In the genomic region with DNA sequence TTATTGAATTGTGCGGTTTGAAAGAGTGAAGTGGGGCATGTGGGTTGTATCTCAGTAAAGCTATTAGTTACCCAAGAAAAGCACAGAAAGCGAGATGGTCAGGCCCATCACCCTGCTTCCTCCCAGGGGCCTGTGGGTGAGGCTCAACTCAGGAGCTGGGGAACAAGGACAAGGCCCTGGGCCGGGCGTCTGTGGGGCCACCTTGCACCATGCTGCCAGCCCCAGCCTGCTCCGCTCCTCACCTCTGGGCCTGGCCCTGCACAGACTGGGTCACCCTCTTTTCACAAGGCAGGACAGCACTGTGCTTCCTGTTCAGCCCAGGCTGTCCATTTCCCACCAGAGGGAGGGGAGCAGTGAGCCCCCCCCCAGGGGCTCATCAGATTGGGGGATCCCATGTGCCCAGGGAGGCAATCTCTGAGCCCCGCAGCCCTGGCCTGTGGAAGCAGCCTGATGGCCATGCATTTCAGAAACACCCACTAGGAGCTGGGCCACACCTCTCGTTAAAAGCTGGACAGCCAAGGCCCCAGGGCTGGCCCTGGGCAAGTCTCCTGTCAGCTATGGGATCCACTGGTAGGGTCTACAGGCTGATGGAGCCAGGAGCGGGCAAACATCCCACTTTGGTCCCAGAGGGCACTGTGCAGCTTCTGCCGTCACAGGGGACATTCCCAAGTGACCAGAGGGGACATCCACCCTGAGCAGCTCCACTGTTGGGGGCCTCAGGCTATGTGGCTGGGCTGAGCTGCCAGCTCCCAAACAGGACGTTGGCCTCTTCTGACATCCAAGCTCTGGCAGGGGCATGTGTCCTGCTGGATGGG, we compare ENCODE assay signal across 34 cellular contexts.
"Had no signal": no experiment of that assay in that cellular context is flagged by ENCODE, and none has a peak within 500 bp of the region (broad histone marks: within the 10 kb centered on the region; RNA-seq: fewer than 3 reads in every experiment).

No MANE protein-coding gene starts in this region.

- H3K27me3 ChIP-seq: colonic mucosa had no signal

- H3K4me1 ChIP-seq: breast epithelium, colonic mucosa, sigmoid colon had no signal

- H3K36me3 Mint-ChIP-seq: activated CD4-positive, alpha-beta memory T cell treated with anti-CD3 and anti-CD28 coated beads for 36 hours; activated naive CD4-positive, alpha-beta T cell treated with anti-CD3 and anti-CD28 coated beads, Interleukin-2, amount 10 ng/mL, durations not matched to agents 7 days and 5 days; memory B cell; naive thymus-derived CD8-positive, alpha-beta T cell had no signal

- H3K27me3 Mint-ChIP-seq: activated CD4-positive, alpha-beta T cell treated with anti-CD3 and anti-CD28 coated beads, Interleukin-2, amount 10 ng/mL, durations not matched to agents 24 days and 14 days; activated naive CD8-positive, alpha-beta T cell treated with anti-CD3 and anti-CD28 coated beads, Interleukin-2, amount 50 U/mL, for 24 hours had no signal

- DNase-seq: activated CD4-positive, alpha-beta memory T cell treated with anti-CD3 and anti-CD28 coated beads for 36 hours; activated CD4-positive, alpha-beta T cell treated with anti-CD3 and anti-CD28 coated beads, Interleukin-2, amount 10 ng/mL, durations not matched to agents 24 days and 14 days; activated CD8-positive, alpha-beta memory T cell treated with anti-CD3 and anti-CD28 coated beads, Interleukin-2, amount 50 U/mL, for 4 hours; activated gamma-delta T cell; activated naive CD4-positive, alpha-beta T cell treated with anti-CD3 and anti-CD28 coated beads, Interleukin-2, amount 10 ng/mL, durations not matched to agents 7 days and 5 days; activated naive CD8-positive, alpha-beta T cell treated with anti-CD3 and anti-CD28 coated beads, Interleukin-2, amount 50 U/mL, for 24 hours; activated T-cell treated with anti-CD3 and anti-CD28 coated beads, Interleukin-2, amount 50 U/mL, for 24 hours; amygdala; colonic mucosa; effector memory CD8-positive, alpha-beta T cell; erythroblast; gastrocnemius medialis; islet precursor cell; left cardiac atrium; midbrain; naive thymus-derived CD8-positive, alpha-beta T cell; occipital lobe; sigmoid colon; SK-N-SH; small intestine; stimulated activated CD4-positive, alpha-beta T cell treated with anti-CD3 and anti-CD28 coated beads, Interleukin-2, amount 100 ng/mL, for 24 hours; stimulated activated naive CD4-positive, alpha-beta T cell; SW 1271; T-helper 9 cell; trophoblast cell; WERI-Rb-1 had no signal

- H3K27ac Mint-ChIP-seq: activated CD4-positive, alpha-beta memory T cell treated with anti-CD3 and anti-CD28 coated beads for 36 hours; activated CD4-positive, alpha-beta T cell treated with anti-CD3 and anti-CD28 coated beads, Interleukin-2, amount 10 ng/mL, durations not matched to agents 24 days and 14 days; activated naive CD4-positive, alpha-beta T cell treated with anti-CD3 and anti-CD28 coated beads, Interleukin-2, amount 10 ng/mL, durations not matched to agents 7 days and 5 days; activated naive CD8-positive, alpha-beta T cell treated with anti-CD3 and anti-CD28 coated beads, Interleukin-2, amount 50 U/mL, for 24 hours; activated T-cell treated with anti-CD3 and anti-CD28 coated beads, Interleukin-2, amount 50 U/mL, for 24 hours; effector memory CD8-positive, alpha-beta T cell; memory B cell; T-helper 1 cell treated with Interleukin-12 subunit alpha and Interleukin-12 subunit beta and Interleukin-4 antibody, amounts not matched to agents 30 μg/mL and 1 μg/mL, for 36 hours had no signal

- H3K9ac ChIP-seq: SK-N-SH had no signal

- H3K4me3 ChIP-seq: breast epithelium, colonic mucosa, gastrocnemius medialis, hepatocyte, sigmoid colon, thoracic aorta had no signal

- H3K4me2 ChIP-seq: hepatocyte, SK-N-SH had no signal

- H3K4me1 Mint-ChIP-seq: activated CD4-positive, alpha-beta T cell treated with anti-CD3 and anti-CD28 coated beads, Interleukin-2, amount 10 ng/mL, durations not matched to agents 24 days and 14 days; activated naive CD4-positive, alpha-beta T cell treated with anti-CD3 and anti-CD28 coated beads, Interleukin-2, amount 10 ng/mL, durations not matched to agents 7 days and 5 days; activated naive CD8-positive, alpha-beta T cell treated with anti-CD3 and anti-CD28 coated beads, Interleukin-2, amount 50 U/mL, for 24 hours; memory B cell had no signal

- H3K9me3 Mint-ChIP-seq: activated CD4-positive, alpha-beta memory T cell treated with anti-CD3 and anti-CD28 coated beads for 36 hours; activated CD4-positive, alpha-beta T cell treated with anti-CD3 and anti-CD28 coated beads, Interleukin-2, amount 10 ng/mL, durations not matched to agents 24 days and 14 days; activated naive CD4-positive, alpha-beta T cell treated with anti-CD3 and anti-CD28 coated beads, Interleukin-2, amount 10 ng/mL, durations not matched to agents 7 days and 5 days; activated naive CD8-positive, alpha-beta T cell treated with anti-CD3 and anti-CD28 coated beads, Interleukin-2, amount 50 U/mL, for 24 hours; activated T-cell treated with anti-CD3 and anti-CD28 coated beads, Interleukin-2, amount 50 U/mL, for 24 hours; effector memory CD8-positive, alpha-beta T cell; memory B cell; naive thymus-derived CD8-positive, alpha-beta T cell; neural crest cell; T-helper 1 cell treated with Interleukin-12 subunit alpha and Interleukin-12 subunit beta and Interleukin-4 antibody, amounts not matched to agents 30 μg/mL and 1 μg/mL, for 36 hours had no signal

- H3K36me3 ChIP-seq: breast epithelium, colonic mucosa, gastrocnemius medialis, sigmoid colon, thoracic aorta, WERI-Rb-1 had no signal

- H3K9me3 ChIP-seq: breast epithelium, colonic mucosa, gastrocnemius medialis, sigmoid colon, SK-N-SH, thoracic aorta had no signal

- FAIRE-seq: small intestine, urothelium cell line had no signal

- ATAC-seq: activated CD4-positive, CD25-positive, alpha-beta regulatory T cell treated with anti-CD3 and anti-CD28 coated beads, Interleukin-2, amount 50 U/mL, for 24 hours; activated naive CD8-positive, alpha-beta T cell treated with anti-CD3 and anti-CD28 coated beads, Interleukin-2, amount 50 U/mL, for 24 hours; effector memory CD8-positive, alpha-beta T cell; gastrocnemius medialis; left cardiac atrium; naive thymus-derived CD8-positive, alpha-beta T cell had no signal

- H3K27ac ChIP-seq: breast epithelium, colonic mucosa, gastrocnemius medialis, hepatocyte, sigmoid colon, thoracic aorta, WERI-Rb-1 had no signal

- H3K4me3 Mint-ChIP-seq: activated CD4-positive, alpha-beta memory T cell treated with anti-CD3 and anti-CD28 coated beads for 36 hours; activated CD4-positive, alpha-beta T cell treated with anti-CD3 and anti-CD28 coated beads, Interleukin-2, amount 10 ng/mL, durations not matched to agents 24 days and 14 days; activated naive CD4-positive, alpha-beta T cell treated with anti-CD3 and anti-CD28 coated beads, Interleukin-2, amount 10 ng/mL, durations not matched to agents 7 days and 5 days; activated naive CD8-positive, alpha-beta T cell treated with anti-CD3 and anti-CD28 coated beads, Interleukin-2, amount 50 U/mL, for 24 hours; activated T-cell treated with anti-CD3 and anti-CD28 coated beads, Interleukin-2, amount 50 U/mL, for 24 hours; effector memory CD8-positive, alpha-beta T cell; memory B cell; naive thymus-derived CD8-positive, alpha-beta T cell; neural crest cell; T-helper 1 cell treated with Interleukin-12 subunit alpha and Interleukin-12 subunit beta and Interleukin-4 antibody, amounts not matched to agents 30 μg/mL and 1 μg/mL, for 36 hours had no signal
